ENCODE assay signal across 29 cellular contexts in genomic region chr2:201269764-201270163, GRCh38. TPM values are rescaled to one million over a fixed set of nuclear protein-coding genes. Genes with fewer than 3 reads are reported as not detected.
A peak's percentile ranks its signal among the peaks of the same experiment; 100 is the strongest.
DNase-seq lines count a peak whose midpoint lies in the region; ATAC-seq and TF ChIP-seq lines count a peak whose summit lies in the region.
"Had no signal": no experiment of that assay in that cellular context is flagged by ENCODE, and none has a peak within 500 bp of the region (broad histone marks: within the 10 kb centered on the region; RNA-seq: fewer than 3 reads in every experiment).

No MANE protein-coding gene starts in this region.

- H3K4me3 Mint-ChIP-seq in CD4-positive, alpha-beta T cell = no peak overlapping the region
- no peak overlapping the region for H3K4me3 Mint-ChIP-seq in activated naive CD8-positive, alpha-beta T cell treated with anti-CD3 and anti-CD28 coated beads for 36 hours
- no peak overlapping the region for H3K4me3 Mint-ChIP-seq in memory B cell
- H3K4me3 Mint-ChIP-seq: activated CD4-positive, alpha-beta memory T cell treated with anti-CD3 and anti-CD28 coated beads, Interleukin-2, amount 10 ng/mL, durations not matched to agents 7 days and 5 days; activated naive CD8-positive, alpha-beta T cell treated with anti-CD3 and anti-CD28 coated beads, Interleukin-2, amount 10 ng/mL, durations not matched to agents 7 days and 5 days; mesothelial cell of epicardium; T-helper 1 cell treated with Interleukin-12 subunit alpha and Interleukin-12 subunit beta and Interleukin-4 antibody, amounts not matched to agents 30 μg/mL and 1 μg/mL, for 36 hours had no signal

- peaks cover 85% of the 10 kb centered on the region for H3K4me1 Mint-ChIP-seq in CD4-positive, alpha-beta T cell (ENCODE audit: low read depth)
- peaks cover 59% of the 10 kb centered on the region for H3K4me1 Mint-ChIP-seq in activated naive CD8-positive, alpha-beta T cell treated with anti-CD3 and anti-CD28 coated beads for 36 hours
- H3K4me1 Mint-ChIP-seq in memory B cell = peaks cover 33% of the 10 kb centered on the region
- H3K4me1 Mint-ChIP-seq: mesothelial cell of epicardium had no signal

- no peak overlapping the region for H3K4me3 ChIP-seq in tibial artery
- H3K4me3 ChIP-seq: ascending aorta, coronary artery, HAP-1, prostate gland, stomach, uterus had no signal

- peaks cover 95% of the 10 kb centered on the region for H3K36me3 Mint-ChIP-seq in CD4-positive, alpha-beta T cell (ENCODE audit: low read depth)
- H3K36me3 Mint-ChIP-seq in activated naive CD8-positive, alpha-beta T cell treated with anti-CD3 and anti-CD28 coated beads for 36 hours = peaks cover 45% of the 10 kb centered on the region
- H3K36me3 Mint-ChIP-seq in memory B cell = peaks cover 44% of the 10 kb centered on the region

- CTCF ChIA-PET in CD4-positive, alpha-beta T cell (lab: Charles Lee) = interaction anchor here (1.5 to 2.1 kb wide), 2 partner anchors 9 to 37 kb away, joined by 3 to 8 read pairs; partner anchors contain the start of gene CASP8

- no peak overlapping the region for H3K27ac ChIP-seq in CD4-positive, alpha-beta T cell (ENCODE audit: low read depth, low read length)
- no peak overlapping the region for H3K27ac ChIP-seq in tibial artery
- H3K27ac ChIP-seq: ascending aorta, coronary artery, prostate gland, stomach, uterus had no signal

- H3K9me3 ChIP-seq in CD4-positive, alpha-beta T cell (ENCODE audit: control insufficient read depth, low read length) = no peaks in the 10 kb centered on the region
- H3K9me3 ChIP-seq in tibial artery = no peaks in the 10 kb centered on the region
- H3K9me3 ChIP-seq: ascending aorta, Caco-2, HAP-1, prostate gland, SK-N-SH, stomach, uterus had no signal

- no peak for DNase-seq in CD4-positive, alpha-beta T cell
- peak; percentile 68 for DNase-seq in DMS79 treated with DMSO at 0.1 percent for 48 hours (lab: John Stamatoyannopoulos, UW)
- no peak for DNase-seq in activated naive CD8-positive, alpha-beta T cell treated with anti-CD3 and anti-CD28 coated beads for 36 hours
- DNase-seq in memory B cell (ENCODE audit: low spot score in 2 of 2) = no peak
- DNase-seq in tibial artery = no peak
- no peak for DNase-seq in HuH-7.5 (ENCODE audit: low spot score)
- DNase-seq: activated CD4-positive, alpha-beta memory T cell treated with anti-CD3 and anti-CD28 coated beads, Interleukin-2, amount 10 ng/mL, durations not matched to agents 7 days and 5 days; activated naive CD8-positive, alpha-beta T cell treated with anti-CD3 and anti-CD28 coated beads, Interleukin-2, amount 10 ng/mL, durations not matched to agents 7 days and 5 days; Caco-2; effector memory CD4-positive, alpha-beta T cell; left ventricle myocardium superior; MV-4-11; NCI-H1694; NCI-H510A treated with DMSO at 0.1 percent for 48 hours; occipital lobe; SK-N-SH; stimulated activated CD8-positive, alpha-beta memory T cell treated with anti-CD3 and anti-CD28 coated beads, Interleukin-4, amount 100 ng/mL, for 48 hours; stomach; uterus had no signal

- H3K27ac Mint-ChIP-seq in CD4-positive, alpha-beta T cell = peak overlapping the region; percentile 75
- peak overlapping the region; percentile 50 for H3K27ac Mint-ChIP-seq in activated naive CD8-positive, alpha-beta T cell treated with anti-CD3 and anti-CD28 coated beads for 36 hours
- H3K27ac Mint-ChIP-seq in memory B cell = peak overlapping the region; percentile 88
- H3K27ac Mint-ChIP-seq: activated CD4-positive, alpha-beta memory T cell treated with anti-CD3 and anti-CD28 coated beads, Interleukin-2, amount 10 ng/mL, durations not matched to agents 7 days and 5 days; activated naive CD8-positive, alpha-beta T cell treated with anti-CD3 and anti-CD28 coated beads, Interleukin-2, amount 10 ng/mL, durations not matched to agents 7 days and 5 days; mesothelial cell of epicardium; T-helper 1 cell treated with Interleukin-12 subunit alpha and Interleukin-12 subunit beta and Interleukin-4 antibody, amounts not matched to agents 30 μg/mL and 1 μg/mL, for 36 hours had no signal

- H3K36me3 ChIP-seq in tibial artery = peaks cover 9 to 71% (median 35%) of the 10 kb centered on the region in 3 donors
- H3K36me3 ChIP-seq: HAP-1, prostate gland, uterus had no signal

- POLR2A ChIA-PET in CD4-positive, alpha-beta T cell (lab: Charles Lee) = interaction anchor here (2.0 to 3.1 kb wide), 2 partner anchors 10 to 16 kb away, joined by 6 to 15 read pairs; partner anchors contain the start of gene CASP8

- H3K27me3 ChIP-seq in CD4-positive, alpha-beta T cell (ENCODE audit: control insufficient read depth, insufficient read depth, low read length) = no peaks in the 10 kb centered on the region
- no peaks in the 10 kb centered on the region for H3K27me3 ChIP-seq in tibial artery
- H3K27me3 ChIP-seq: ascending aorta, stomach, uterus had no signal

- H3K9me3 Mint-ChIP-seq in CD4-positive, alpha-beta T cell = no peaks in the 10 kb centered on the region
- H3K9me3 Mint-ChIP-seq in activated naive CD8-positive, alpha-beta T cell treated with anti-CD3 and anti-CD28 coated beads for 36 hours = no peaks in the 10 kb centered on the region
- H3K9me3 Mint-ChIP-seq in memory B cell = no peaks in the 10 kb centered on the region
- H3K9me3 Mint-ChIP-seq: activated CD4-positive, alpha-beta memory T cell treated with anti-CD3 and anti-CD28 coated beads, Interleukin-2, amount 10 ng/mL, durations not matched to agents 7 days and 5 days; activated naive CD8-positive, alpha-beta T cell treated with anti-CD3 and anti-CD28 coated beads, Interleukin-2, amount 10 ng/mL, durations not matched to agents 7 days and 5 days; activated T-helper 2 cell treated with anti-CD3 and anti-CD28 coated beads, Interferon-gamma antibody, Interleukin-2, Interleukin-4, amounts not matched to agents 10 μg/mL and 5 μg/mL and 100 μg/mL, durations not matched to agents 14 hours and 24 hours and 36 hours; mesothelial cell of epicardium; T-helper 1 cell treated with Interleukin-12 subunit alpha and Interleukin-12 subunit beta and Interleukin-4 antibody, amounts not matched to agents 30 μg/mL and 1 μg/mL, for 36 hours had no signal

- no peak for ATAC-seq in CD4-positive, alpha-beta T cell (ENCODE audit: poor library complexity)
- no peak for ATAC-seq in memory B cell (ENCODE audit: low read depth)
- no peak for ATAC-seq in GM18858 (IDR thresholded peaks at IDR 0.05; ENCODE audit: unreplicated experiment)
- ATAC-seq: left ventricle myocardium superior, Right ventricle myocardium inferior, sciatic nerve had no signal

- H3K4me1 ChIP-seq in tibial artery = no peaks in the 10 kb centered on the region
- H3K4me1 ChIP-seq: ascending aorta, Caco-2, HAP-1, prostate gland, uterus had no signal

- H3K27me3 Mint-ChIP-seq in CD4-positive, alpha-beta T cell = no peaks in the 10 kb centered on the region
- H3K27me3 Mint-ChIP-seq in activated naive CD8-positive, alpha-beta T cell treated with anti-CD3 and anti-CD28 coated beads for 36 hours = no peaks in the 10 kb centered on the region
- H3K27me3 Mint-ChIP-seq in memory B cell = no peaks in the 10 kb centered on the region
- H3K27me3 Mint-ChIP-seq: activated CD4-positive, alpha-beta memory T cell treated with anti-CD3 and anti-CD28 coated beads, Interleukin-2, amount 10 ng/mL, durations not matched to agents 7 days and 5 days; activated naive CD8-positive, alpha-beta T cell treated with anti-CD3 and anti-CD28 coated beads, Interleukin-2, amount 10 ng/mL, durations not matched to agents 7 days and 5 days had no signal

- TF ChIP-seq CTCF in CD4-positive, alpha-beta T cell (IDR thresholded peaks at IDR 0.05) = no peak
- TF ChIP-seq CTCF in tibial artery (IDR thresholded peaks at IDR 0.05) = no peak

- intact Hi-C loops in CD4-positive, alpha-beta T cell (cut with DNase I, micrococcal nuclease) = loop anchor here in 1 of 2 experiments (5.0 kb wide), 1 partner anchor 87 kb away; the partner anchor contains the start of gene CASP10
- intact Hi-C loops in tibial artery (cut with DNase I; ENCODE audit: low total_unique reads) = no loop called here

RNA-seq across cellular contexts. Expression of gene CASP8, which starts 9.4 kb away (rescaled TPM):
- 100 to 1,000 TPM; 172 to 175 TPM for total RNA-seq in CD4-positive, alpha-beta T cell
- total RNA-seq in activated naive CD8-positive, alpha-beta T cell treated with anti-CD3 and anti-CD28 coated beads for 36 hours = 10 to 100 TPM; 36.2 to 37.9 TPM

Comparison
In these comparisons a context has a peak if more than half of its experiments do, and no peak if none do; other contexts are left out.
1. RNA of gene CASP8, which starts 9.4 kb away (total RNA-seq): 172 to 175 TPM in CD4-positive, alpha-beta T cell; 36.2 to 37.9 TPM in activated naive CD8-positive, alpha-beta T cell treated with anti-CD3 and anti-CD28 coated beads for 36 hours; every median in the first group is over 4 times any median in the second.
2. Peak in every context shown above with its lines, with median percentiles within 50 percentile points of each other: H3K27ac Mint-ChIP-seq.